8 cellular contexts compared by ENCODE assay signal in the genomic region with DNA sequence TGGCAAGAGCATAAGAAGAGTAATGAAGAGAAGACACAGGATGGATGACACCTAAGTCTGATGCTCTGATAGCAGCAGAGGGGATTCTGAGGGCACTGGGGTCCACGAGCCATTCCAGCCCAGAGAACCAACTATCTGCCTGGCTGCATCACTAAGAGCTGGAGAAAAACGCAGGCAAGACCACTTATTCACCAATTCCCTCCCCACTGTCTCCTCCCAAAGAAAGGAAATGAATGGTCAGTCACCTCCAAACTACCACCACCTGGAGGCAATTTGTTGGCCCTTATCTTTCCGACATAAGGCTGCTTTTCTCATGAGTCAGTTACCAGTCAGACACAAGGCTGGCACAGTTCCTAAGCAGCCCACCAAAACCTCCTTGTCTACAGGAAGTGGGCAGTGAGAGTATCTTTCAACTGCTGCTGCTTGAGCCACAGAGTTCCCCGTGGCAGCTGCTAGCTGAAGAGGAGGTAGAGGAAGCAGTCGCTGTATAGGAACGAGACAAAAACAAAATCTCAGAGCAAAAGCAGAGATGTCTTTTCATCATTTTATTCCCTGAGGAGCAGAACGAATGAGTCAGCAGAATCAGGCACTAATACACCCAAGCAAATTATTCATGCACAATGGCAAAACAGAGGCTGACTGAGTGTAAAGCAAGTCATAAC.
DNase-seq lines count a peak whose midpoint lies in the region; ATAC-seq, FAIRE-seq and TF ChIP-seq lines count a peak whose summit lies in the region.

No MANE protein-coding gene starts in this region.

- peaks cover 10 to 72% (median 47%) of the 10 kb centered on the region in 12 donors for H3K4me1 ChIP-seq in heart left ventricle
- H3K4me1 ChIP-seq in GM12878 (ENCODE audit: control insufficient read depth, insufficient read depth, low read length): peaks cover 35% of the 10 kb centered on the region
- H3K4me1 ChIP-seq in naive thymus-derived CD4-positive, alpha-beta T cell (ENCODE audit: control insufficient read depth in 2 of 2, insufficient read depth in 2 of 2, low read length in 2 of 2): peaks cover 16 to 30% of the 10 kb centered on the region in 2 donors

- TF ChIP-seq CTCF in heart left ventricle (IDR thresholded peaks at IDR 0.05): no peak
- no peak for TF ChIP-seq CTCF in GM12878 (IDR thresholded peaks at IDR 0.05 in 2 of 3, conservative IDR thresholded peaks at IDR 0.05 in 1 of 3; ENCODE audit: control insufficient read depth in 2 of 3, extremely low read depth in 1 of 3, insufficient read depth in 1 of 3, low read depth in 3 of 3, low read length in 3 of 3)

- CTCF ChIA-PET in GM12878 (lab: Yijun Ruan, JAX): interaction anchor here (0.6 to 2.3 kb wide), 2 partner anchors 52 to 116 kb away, joined by 3 to 7 read pairs; no protein-coding TSS in a partner anchor
- CTCF ChIA-PET in naive thymus-derived CD4-positive, alpha-beta T cell (lab: Charles Lee): interaction anchor here (1.1 kb wide), 1 partner anchor 52 kb away, joined by 3 read pairs; no protein-coding TSS in a partner anchor

- no peaks in the 10 kb centered on the region for H3K27me3 ChIP-seq in heart left ventricle
- no peaks in the 10 kb centered on the region for H3K27me3 ChIP-seq in GM12878 (replicated peaks in 1 of 2; ENCODE audit: control insufficient read depth in 2 of 2, insufficient read depth in 2 of 2, low read length in 1 of 2)
- no peaks in the 10 kb centered on the region for H3K27me3 ChIP-seq in naive thymus-derived CD4-positive, alpha-beta T cell (ENCODE audit: control insufficient read depth in 2 of 2, insufficient read depth in 2 of 2, low read length in 2 of 2)

- FAIRE-seq in GM12878 (lab: Jason Lieb, UNC): peak; percentile 64
- no peak for FAIRE-seq in urothelium cell line (lab: Jason Lieb, UNC)

- POLR2A ChIA-PET in GM12878 (lab: Charles Lee): no interaction called here
- POLR2A ChIA-PET in naive thymus-derived CD4-positive, alpha-beta T cell (lab: Charles Lee): no interaction called here

- no peak for TF ChIP-seq POLR2A in heart left ventricle (IDR thresholded peaks at IDR 0.05)
- no peak for TF ChIP-seq POLR2A in GM12878 (IDR thresholded peaks at IDR 0.05; ENCODE audit: low read depth, low read length)

- no TSS peak for BruUV-seq in GM12878 (replicated peaks; lab: Mats Ljungman, UMichigan)

- no peak overlapping the region for H3K9ac ChIP-seq in GM12878 (ENCODE audit: control insufficient read depth, insufficient read depth, low read length)

- peak in 2 of 5 donors; percentile 45 to 67 for DNase-seq in heart left ventricle
- no peak for DNase-seq in Right ventricle myocardium inferior (ENCODE audit: missing footprints)
- peak; percentile 11 for DNase-seq in T-helper 9 cell
- peak; percentile 72 for DNase-seq in GM12878 (ENCODE audit: low read depth, low spot score)
- peak in 7 of 9 donors; percentile 22 to 41 (median 31) for DNase-seq in naive thymus-derived CD4-positive, alpha-beta T cell
- DNase-seq in urothelium cell line (ENCODE audit: low spot score): peak; percentile 75
- DNase-seq in OCI-M2 (lab: John Stamatoyannopoulos, UW; ENCODE audit: unreplicated experiment): no peak
- DNase-seq in epidermal melanocyte (ENCODE audit: insufficient read length, low spot score): no peak

- no peaks in the 10 kb centered on the region for H3K27me3 Mint-ChIP-seq in naive thymus-derived CD4-positive, alpha-beta T cell

- in situ Hi-C loops in GM12878 (cut with MboI): no loop called here

- peaks cover 6% of the 10 kb centered on the region for H3K79me2 ChIP-seq in GM12878 (ENCODE audit: control insufficient read depth, insufficient read depth, low read length)

- H4K20me1 ChIP-seq in GM12878 (ENCODE audit: control insufficient read depth, insufficient read depth): no peaks in the 10 kb centered on the region

- peaks cover 34 to 87% (median 63%) of the 10 kb centered on the region in 7 donors for H3K4me1 Mint-ChIP-seq in naive thymus-derived CD4-positive, alpha-beta T cell

- no peak for TF ChIP-seq RAD21 in GM12878 (IDR thresholded peaks at IDR 0.05; ENCODE audit: insufficient read depth, low read depth, low read length)

- H3K27ac ChIP-seq in heart left ventricle: peak overlapping the region in 11 of 12 donors; percentile 11 to 82 (median 73)
- peak overlapping the region; percentile 52 for H3K27ac ChIP-seq in GM12878 (ENCODE audit: control insufficient read depth, insufficient read depth)
- H3K27ac ChIP-seq in naive thymus-derived CD4-positive, alpha-beta T cell (ENCODE audit: low read depth, low read length): peak overlapping the region; percentile 27

- RAD21 ChIA-PET in GM12878 (lab: Charles Lee; ENCODE audit: unreplicated experiment): interaction anchor here (1.0 to 1.6 kb wide), 2 partner anchors 52 to 98 kb away, joined by 3 to 5 read pairs; no protein-coding TSS in a partner anchor

- TF ChIP-seq EP300 in GM12878 (IDR thresholded peaks at IDR 0.05; ENCODE audit: borderline replicate concordance in 1 of 2, control insufficient read depth in 1 of 2, low read depth in 2 of 2, low read length in 2 of 2): no peak

- peak overlapping the region; percentile 7; the same call in 1 of the 2 replicates for H3K4me2 ChIP-seq in GM12878 (ENCODE audit: control insufficient read depth, insufficient read depth)

- H3K27ac Mint-ChIP-seq in naive thymus-derived CD4-positive, alpha-beta T cell: peak overlapping the region in 8 of 9 donors; percentile 22 to 86 (median 82)

- intact Hi-C loops in heart left ventricle (cut with DNase I): no loop called here
- intact Hi-C loops in Right ventricle myocardium inferior (cut with DNase I): no loop called here
- intact Hi-C loops in GM12878 (cut with micrococcal nuclease; ENCODE audit: unreplicated experiment): loop anchor here (5.0 kb wide), 1 partner anchor 50 kb away; no protein-coding TSS in a partner anchor
- intact Hi-C loops in naive thymus-derived CD4-positive, alpha-beta T cell (cut with micrococcal nuclease): loop anchor here (1.0 to 10.0 kb wide), 4 partner anchors 23 to 90 kb away; no protein-coding TSS in a partner anchor

- peaks cover 0 to 3% (median 0%) of the 10 kb centered on the region in 11 donors for H3K9me3 Mint-ChIP-seq in naive thymus-derived CD4-positive, alpha-beta T cell

- H3K36me3 ChIP-seq in heart left ventricle (peaks cover 0 to 29% (median under 1%) of the 10 kb centered on the region in 9 donors), GM12878 (ENCODE audit: control insufficient read depth in 2 of 2, insufficient read depth in 2 of 2, low read length in 1 of 2) (peaks cover 7 to 18% of the 10 kb centered on the region in 2 experiments)
- peaks cover 0 to 26% (median 0%) of the 10 kb centered on the region in 3 experiments for H3K36me3 ChIP-seq in naive thymus-derived CD4-positive, alpha-beta T cell (ENCODE audit: control insufficient read depth in 2 of 3, insufficient read depth in 3 of 3, low read length in 3 of 3)

- no peak overlapping the region for H2AFZ ChIP-seq in GM12878 (ENCODE audit: control insufficient read depth, low read depth, low read length)

- 41 to 49% (median 45%) methylated on average over 7 of the region's 7 CpGs for WGBS in heart left ventricle, 4 donors
- WGBS in GM12878 (ENCODE audit: insufficient coverage, insufficient replicate concordance, low lambda C conversion rate, missing lambda C conversion rate): 15% methylated on average over 7 of the region's 7 CpGs

- H3K9me3 ChIP-seq in heart left ventricle (no peaks in the 10 kb centered on the region), GM12878 (replicated peaks; ENCODE audit: control insufficient read depth, insufficient read depth, low read length) (no peaks in the 10 kb centered on the region; the same call in 2 of the 3 replicates)
- H3K9me3 ChIP-seq in naive thymus-derived CD4-positive, alpha-beta T cell (ENCODE audit: control insufficient read depth in 2 of 3, low read length in 3 of 3): no peaks in the 10 kb centered on the region

- SMC1A ChIA-PET in GM12878 (lab: Charles Lee; ENCODE audit: uncharacterized antibody, unreplicated experiment): interaction anchor here (1.3 to 2.6 kb wide), 6 partner anchors 12 to 108 kb away, joined by 3 to 12 read pairs (median 4); no protein-coding TSS in a partner anchor

- H3K36me3 Mint-ChIP-seq in naive thymus-derived CD4-positive, alpha-beta T cell: peaks cover 16 to 44% (median 33%) of the 10 kb centered on the region in 5 donors

- H3K4me3 Mint-ChIP-seq in naive thymus-derived CD4-positive, alpha-beta T cell: peak overlapping the region; percentile 30 to 80 (median 58)

- ATAC-seq in heart left ventricle (peak in 1 of 4 donors; percentile 77), Right ventricle myocardium inferior (no peak), GM12878 (peak; percentile 93)
- peak; percentile 90 for ATAC-seq in naive thymus-derived CD4-positive, alpha-beta T cell

- H3K4me3 ChIP-seq in heart left ventricle (no peak overlapping the region), GM12878 (no peak overlapping the region)
- H3K4me3 ChIP-seq in naive thymus-derived CD4-positive, alpha-beta T cell (ENCODE audit: low read length): no peak overlapping the region

TF ChIP-seq in GM12878, 131 proteins besides CTCF, POLR2A, EP300 and RAD21 (continues in another document):
- TF ChIP-seq ZNF384 (IDR thresholded peaks at IDR 0.05; ENCODE audit: borderline replicate concordance, low read depth, low read length) (no peak), MTA2 (IDR thresholded peaks at IDR 0.05; ENCODE audit: low read depth) (no peak), E4F1 (IDR thresholded peaks at IDR 0.05; ENCODE audit: borderline replicate concordance, partially characterized antibody) (no peak), ZNF24 (IDR thresholded peaks at IDR 0.05) (no peak), CREM (IDR thresholded peaks at IDR 0.05; ENCODE audit: low read depth) (no peak)

Comparison
In these comparisons a context has a peak if more than half of its experiments do, and no peak if none do; other contexts are left out.
1. DNase-seq: peak in T-helper 9 cell (single experiment), GM12878 (single experiment), naive thymus-derived CD4-positive, alpha-beta T cell (7 of 9) and urothelium cell line (single experiment); none in Right ventricle myocardium inferior (single experiment), OCI-M2 (single experiment) and epidermal melanocyte (single experiment).
2. intact Hi-C loops: an anchor here in GM12878 (5.0 kb wide) and naive thymus-derived CD4-positive, alpha-beta T cell (1.0 to 10.0 kb wide); none called in heart left ventricle and Right ventricle myocardium inferior.
3. Peak in every context shown above with its lines, with median percentiles within 50 percentile points of each other: H3K27ac ChIP-seq.